In the genomic region with DNA sequence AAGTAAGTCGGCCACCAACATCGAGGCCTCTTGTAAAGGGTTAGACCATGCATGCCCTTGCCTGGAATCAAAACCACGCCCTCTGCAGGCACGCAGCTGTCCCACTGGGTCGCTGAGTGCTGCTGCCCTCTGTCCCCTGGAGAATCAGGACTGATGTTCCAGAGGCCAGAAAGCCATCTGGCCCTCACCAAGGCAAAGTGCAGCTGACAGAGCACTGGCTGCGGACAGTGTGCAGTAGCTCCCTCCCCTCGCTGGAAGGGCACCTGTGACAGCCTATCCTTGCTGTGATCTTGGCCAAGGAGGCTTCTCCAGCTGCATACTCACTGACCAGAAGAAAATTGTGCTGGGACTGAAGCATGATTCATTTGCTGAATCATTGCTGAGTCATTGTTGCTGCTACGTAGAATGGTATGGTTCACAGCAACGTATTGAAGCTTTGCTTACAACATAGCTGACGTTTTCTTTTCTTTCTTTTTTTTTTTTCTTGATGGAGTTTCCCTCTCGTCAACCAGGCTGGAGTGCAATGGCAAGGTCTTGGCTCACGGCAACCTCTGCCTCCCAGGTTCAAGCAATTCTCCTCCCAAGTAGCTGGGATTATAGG, we compare ENCODE assay signal across 9 cellular contexts. TPM values are rescaled to one million over a fixed set of nuclear protein-coding genes. Genes with fewer than 3 reads are reported as not detected.
DNase-seq lines count a peak whose midpoint lies in the region; ATAC-seq and TF ChIP-seq lines count a peak whose summit lies in the region.
"Had no signal": no experiment of that assay in that cellular context is flagged by ENCODE, and none has a peak within 500 bp of the region (broad histone marks: within the 10 kb centered on the region; RNA-seq: fewer than 3 reads in every experiment).

No MANE protein-coding gene starts in this region.

- no peaks in the 10 kb centered on the region for H3K36me3 ChIP-seq in naive thymus-derived CD4-positive, alpha-beta T cell (ENCODE audit: control insufficient read depth in 2 of 3, insufficient read depth in 3 of 3, low read length in 3 of 3)
- H3K36me3 ChIP-seq in ascending aorta, result no peaks in the 10 kb centered on the region

- H3K4me3 Mint-ChIP-seq in brain, result no peak overlapping the region
- H3K4me3 Mint-ChIP-seq in naive thymus-derived CD4-positive, alpha-beta T cell, result no peak overlapping the region
- H3K4me3 Mint-ChIP-seq: activated naive CD8-positive, alpha-beta T cell had no signal

- H3K4me1 Mint-ChIP-seq in brain, result peaks cover 27% of the 10 kb centered on the region
- H3K4me1 Mint-ChIP-seq in naive thymus-derived CD4-positive, alpha-beta T cell, result peaks cover 0 to 5% (median 0%) of the 10 kb centered on the region in 7 donors

- H3K4me1 ChIP-seq in naive thymus-derived CD4-positive, alpha-beta T cell (ENCODE audit: control insufficient read depth in 2 of 2, insufficient read depth in 2 of 2, low read length in 2 of 2), result no peaks in the 10 kb centered on the region
- no peaks in the 10 kb centered on the region for H3K4me1 ChIP-seq in ascending aorta

- no peaks in the 10 kb centered on the region for H3K9me3 ChIP-seq in naive thymus-derived CD4-positive, alpha-beta T cell (ENCODE audit: control insufficient read depth in 2 of 3, low read length in 3 of 3)
- no peaks in the 10 kb centered on the region for H3K9me3 ChIP-seq in ascending aorta

- H3K4me3 ChIP-seq in naive thymus-derived CD4-positive, alpha-beta T cell (ENCODE audit: low read length), result no peak overlapping the region
- H3K4me3 ChIP-seq in ascending aorta, result no peak overlapping the region

- no peak overlapping the region for H3K27ac ChIP-seq in naive thymus-derived CD4-positive, alpha-beta T cell (ENCODE audit: low read depth, low read length)
- no peak overlapping the region for H3K27ac ChIP-seq in ascending aorta

- no peaks in the 10 kb centered on the region for H3K27me3 ChIP-seq in naive thymus-derived CD4-positive, alpha-beta T cell (ENCODE audit: control insufficient read depth in 2 of 2, insufficient read depth in 2 of 2, low read length in 2 of 2)
- H3K27me3 ChIP-seq in ascending aorta, result no peaks in the 10 kb centered on the region

- no peak for TF ChIP-seq CTCF in brain (conservative IDR thresholded peaks at IDR 0.05)
- no peak for TF ChIP-seq CTCF in ascending aorta (IDR thresholded peaks at IDR 0.05)

- POLR2A ChIA-PET in naive thymus-derived CD4-positive, alpha-beta T cell (lab: Charles Lee), result no interaction called here

- H3K27ac Mint-ChIP-seq in brain, result peak overlapping the region in 3 of 5 experiments; percentile 18 to 84 (median 51)
- no peak overlapping the region for H3K27ac Mint-ChIP-seq in naive thymus-derived CD4-positive, alpha-beta T cell
- H3K27ac Mint-ChIP-seq: activated naive CD8-positive, alpha-beta T cell had no signal

- peaks cover 4% of the 10 kb centered on the region for H3K27me3 Mint-ChIP-seq in brain
- H3K27me3 Mint-ChIP-seq in naive thymus-derived CD4-positive, alpha-beta T cell, result peaks cover 0 to 12% (median 10%) of the 10 kb centered on the region in 5 donors
- H3K27me3 Mint-ChIP-seq: activated naive CD8-positive, alpha-beta T cell had no signal

- peak; percentile 60 for ATAC-seq in naive thymus-derived CD4-positive, alpha-beta T cell

- CTCF ChIA-PET in naive thymus-derived CD4-positive, alpha-beta T cell (lab: Charles Lee), result no interaction called here

- peaks cover 0 to 2% (median 0%) of the 10 kb centered on the region in 5 experiments for H3K9me3 Mint-ChIP-seq in brain
- H3K9me3 Mint-ChIP-seq in naive thymus-derived CD4-positive, alpha-beta T cell, result no peaks in the 10 kb centered on the region

- DNase-seq in EH (ENCODE audit: low read depth), result peak; percentile 98
- DNase-seq in MV-4-11 (lab: John Stamatoyannopoulos, UW), result peak; percentile 85
- DNase-seq in naive thymus-derived CD4-positive, alpha-beta T cell, result no peak
- no peak for DNase-seq in ascending aorta (ENCODE audit: low spot score in 2 of 2)
- no peak for DNase-seq in occipital lobe (lab: John Stamatoyannopoulos, UW)
- no peak for DNase-seq in NCI-H1105 treated with DMSO at 0.1 percent for 48 hours (lab: John Stamatoyannopoulos, UW)
- DNase-seq in cortex of kidney (lab: John Stamatoyannopoulos, UW), result no peak

- H3K36me3 Mint-ChIP-seq in brain, result no peaks in the 10 kb centered on the region
- H3K36me3 Mint-ChIP-seq in naive thymus-derived CD4-positive, alpha-beta T cell, result no peaks in the 10 kb centered on the region
- H3K36me3 Mint-ChIP-seq: activated naive CD8-positive, alpha-beta T cell had no signal

- intact Hi-C loops in naive thymus-derived CD4-positive, alpha-beta T cell (cut with micrococcal nuclease), result loop anchor here in 1 of 2 donors (10.0 kb wide), 1 partner anchor 60 kb away; no protein-coding TSS in a partner anchor
- intact Hi-C loops in ascending aorta (cut with DNase I), result no loop called here

RNA-seq across cellular contexts. Expression of gene DDC, which starts 30.4 kb away (rescaled TPM):
- 450 TPM for polyA plus RNA-seq in brain (ENCODE audit: insufficient read depth, low read depth, low replicate concordance)
- not detected for total RNA-seq in naive thymus-derived CD4-positive, alpha-beta T cell
- polyA plus RNA-seq in naive thymus-derived CD4-positive, alpha-beta T cell, result not detected
- total RNA-seq in ascending aorta, result not detected
- total RNA-seq in occipital lobe, result not detected

Comparison
In these comparisons a context has a peak if more than half of its experiments do, and no peak if none do; other contexts are left out.
1. DNase-seq: peak in EH (single experiment) and MV-4-11 (single experiment); none in naive thymus-derived CD4-positive, alpha-beta T cell (0 of 9), ascending aorta (0 of 2), occipital lobe (single experiment), NCI-H1105 treated with DMSO at 0.1 percent for 48 hours (single experiment) and cortex of kidney (single experiment).
2. H3K27ac Mint-ChIP-seq: peak in brain (3 of 5); none in naive thymus-derived CD4-positive, alpha-beta T cell (0 of 9).